ENCODE assay signal across 8 cellular contexts in the genomic region with DNA sequence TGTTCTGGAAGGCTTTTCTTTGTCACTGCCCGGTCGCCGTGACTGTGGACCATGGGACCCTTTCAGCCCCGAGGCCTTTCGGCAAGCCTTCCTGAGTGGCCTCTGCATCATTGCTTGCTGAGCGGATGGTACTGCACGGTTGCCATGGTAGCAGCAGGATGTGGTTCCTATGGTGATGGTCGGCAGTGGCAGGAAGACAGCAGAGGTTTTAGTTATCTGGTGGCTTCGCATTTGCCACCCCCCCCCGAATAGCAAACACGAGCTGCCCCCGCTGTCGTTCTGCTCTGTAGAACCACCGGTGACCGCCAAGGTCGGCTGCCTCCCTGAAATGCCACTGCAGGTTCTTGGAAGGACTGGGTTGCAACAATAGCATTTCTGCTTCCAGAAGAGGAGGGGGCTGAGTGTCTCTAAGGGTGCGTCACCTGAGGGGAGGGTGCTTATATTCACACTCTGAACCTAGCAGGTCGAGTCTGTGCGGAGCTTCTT.
DNase-seq lines count a peak whose midpoint lies in the region; ATAC-seq and TF ChIP-seq lines count a peak whose summit lies in the region.

No MANE protein-coding gene starts in this region.

- no peak for TF ChIP-seq CTCF in GM10248 (IDR thresholded peaks at IDR 0.05; ENCODE audit: control extremely low read depth, extremely low read depth, low read depth, missing control alignments)

- ATAC-seq in HG03457 (IDR thresholded peaks at IDR 0.05; ENCODE audit: unreplicated experiment) = peak; percentile 59

- POLR2A ChIA-PET in GM10248 (lab: Yijun Ruan, JAX) = no interaction called here

- DNase-seq in GM10248 (ENCODE audit: extremely low spot score) (peak; percentile 76), hypothalamus (lab: John Stamatoyannopoulos, UW) (peak in 33 of 51 donors; percentile 14 to 81 (median 50)), AG20443 (ENCODE audit: low spot score) (no peak), NCI-H1694 (lab: John Stamatoyannopoulos, UW) (no peak), foreskin melanocyte (no peak)
- peak; percentile 81 for DNase-seq in activated CD8-positive, alpha-beta memory T cell treated with anti-CD3 and anti-CD28 coated beads for 24 hours
- DNase-seq in stimulated activated CD8-positive, alpha-beta memory T cell treated with anti-CD3 and anti-CD28 coated beads, Interleukin-4, amount 100 ng/mL, for 24 hours (ENCODE audit: low read depth) = peak; percentile 66

- CTCF ChIA-PET in GM10248 (lab: Yijun Ruan, JAX) = interaction anchor here (0.8 to 1.7 kb wide), 3 partner anchors 22 to 117 kb away, joined by 3 to 4 read pairs (median 3); no protein-coding TSS in a partner anchor

Comparison
In these comparisons a context has a peak if more than half of its experiments do, and no peak if none do; other contexts are left out.
1. DNase-seq: peak in GM10248 (single experiment), activated CD8-positive, alpha-beta memory T cell treated with anti-CD3 and anti-CD28 coated beads for 24 hours (single experiment), hypothalamus (33 of 51) and stimulated activated CD8-positive, alpha-beta memory T cell treated with anti-CD3 and anti-CD28 coated beads, Interleukin-4, amount 100 ng/mL, for 24 hours (single experiment); none in AG20443 (single experiment), NCI-H1694 (single experiment) and foreskin melanocyte (single experiment).